Comparison of ENCODE assay signal across 25 cellular contexts in genomic region chr3:107062787-107063186, GRCh38.
DNase-seq lines count a peak whose midpoint lies in the region; ATAC-seq, FAIRE-seq and TF ChIP-seq lines count a peak whose summit lies in the region.
"Had no signal": no experiment of that assay in that cellular context is flagged by ENCODE, and none has a peak within 500 bp of the region (broad histone marks: within the 10 kb centered on the region; RNA-seq: fewer than 3 reads in every experiment).

No MANE protein-coding gene starts in this region.

- H3K23ac ChIP-seq in mesenchymal stem cell (ENCODE audit: low read length in 2 of 2), result no peak overlapping the region

- H2BK12ac ChIP-seq in mesenchymal stem cell (ENCODE audit: low read length in 2 of 2), result no peak overlapping the region

- H3K79me1 ChIP-seq in mesenchymal stem cell (replicated peaks; ENCODE audit: low read length, poor library complexity, severe bottlenecking), result no peaks in the 10 kb centered on the region

- peak overlapping the region; percentile 57 for H3K4me2 ChIP-seq in astrocyte (ENCODE audit: low read length)
- no peak overlapping the region for H3K4me2 ChIP-seq in mesenchymal stem cell (ENCODE audit: low read length, poor library complexity, severe bottlenecking)
- H3K4me2 ChIP-seq: BLaER1 had no signal

- H2AK5ac ChIP-seq in mesenchymal stem cell (ENCODE audit: low read length, severe bottlenecking), result peak overlapping the region; percentile 68

- H3K27ac Mint-ChIP-seq in MCF 10A (ENCODE audit: low read depth, unreplicated experiment) (peak overlapping the region; percentile 34), astrocyte (ENCODE audit: unreplicated experiment) (peak overlapping the region; percentile 97)
- H3K27ac Mint-ChIP-seq: activated B cell treated with CpG ODN at 0.5 μM for 24 hours; activated CD4-positive, alpha-beta memory T cell treated with anti-CD3 and anti-CD28 coated beads, Interleukin-2, amount 10 ng/mL, durations not matched to agents 7 days and 5 days; T-helper 2 cell treated with Interferon-gamma antibody and Interleukin-4, amounts not matched to agents 5 μg/mL and 100 μg/mL, for 36 hours had no signal

- FAIRE-seq in astrocyte (lab: Jason Lieb, UNC), result no peak
- FAIRE-seq: frontal cortex, HepG2 had no signal

- H3K18ac ChIP-seq in mesenchymal stem cell (ENCODE audit: low read depth in 1 of 2, low read length in 2 of 2), result no peak overlapping the region

- no peak overlapping the region for H4K8ac ChIP-seq in mesenchymal stem cell (ENCODE audit: low read length)

- POLR2A ChIA-PET in MCF 10A (lab: Yijun Ruan, JAX), result no interaction called here

- H3K36me3 Mint-ChIP-seq in MCF 10A (ENCODE audit: insufficient read depth, unreplicated experiment) (no peaks in the 10 kb centered on the region), astrocyte (ENCODE audit: low read depth, unreplicated experiment) (no peaks in the 10 kb centered on the region)

- H3K27me3 ChIP-seq in breast epithelium (no peaks in the 10 kb centered on the region), astrocyte (ENCODE audit: insufficient read depth, low read length) (no peaks in the 10 kb centered on the region), mesenchymal stem cell (ENCODE audit: control insufficient read depth in 1 of 2, insufficient read depth in 1 of 2, low read length in 2 of 2) (no peaks in the 10 kb centered on the region), right atrium auricular region (no peaks in the 10 kb centered on the region), SJCRH30 (no peaks in the 10 kb centered on the region)
- H3K27me3 ChIP-seq: BLaER1, SJSA1, upper lobe of right lung had no signal

- H3K4me3 Mint-ChIP-seq in MCF 10A (ENCODE audit: unreplicated experiment) (no peak overlapping the region), astrocyte (ENCODE audit: unreplicated experiment) (no peak overlapping the region)
- H3K4me3 Mint-ChIP-seq: activated B cell treated with CpG ODN at 0.5 μM for 24 hours; activated CD4-positive, alpha-beta memory T cell treated with anti-CD3 and anti-CD28 coated beads, Interleukin-2, amount 10 ng/mL, durations not matched to agents 7 days and 5 days; T-helper 2 cell treated with Interferon-gamma antibody and Interleukin-4, amounts not matched to agents 5 μg/mL and 100 μg/mL, for 36 hours had no signal

- no peak overlapping the region for H2BK5ac ChIP-seq in mesenchymal stem cell (ENCODE audit: low read depth, low read length, poor library complexity, severe bottlenecking)

- WGBS in mesenchymal stem cell, result 100% methylated on average over 1 of the region's 2 CpGs

- no peaks in the 10 kb centered on the region for H3K4me1 ChIP-seq in breast epithelium
- peaks cover 35% of the 10 kb centered on the region for H3K4me1 ChIP-seq in astrocyte (ENCODE audit: insufficient read depth, low read length)
- no peaks in the 10 kb centered on the region for H3K4me1 ChIP-seq in mesenchymal stem cell (ENCODE audit: control insufficient read depth, insufficient read depth, low read depth, low read length)
- H3K4me1 ChIP-seq in right atrium auricular region, result peaks cover 0 to 20% of the 10 kb centered on the region in 2 donors
- peaks cover 9% of the 10 kb centered on the region for H3K4me1 ChIP-seq in SJCRH30
- H3K4me1 ChIP-seq: Caco-2, upper lobe of right lung had no signal

- H4K20me1 ChIP-seq in astrocyte (ENCODE audit: insufficient read depth, low read length), result no peaks in the 10 kb centered on the region
- H4K20me1 ChIP-seq: BLaER1 had no signal

- no peak overlapping the region for H3K14ac ChIP-seq in mesenchymal stem cell (ENCODE audit: low read length in 2 of 2)

- ATAC-seq in HG02798 (IDR thresholded peaks at IDR 0.05; ENCODE audit: poor library complexity, unreplicated experiment), result no peak
- ATAC-seq: HepG2, upper lobe of right lung had no signal

- H3K4ac ChIP-seq in mesenchymal stem cell (ENCODE audit: low read depth in 1 of 2, low read length in 2 of 2), result no peak overlapping the region

- no peak overlapping the region for H2BK15ac ChIP-seq in mesenchymal stem cell (ENCODE audit: low read depth, poor library complexity, severe bottlenecking)

- no peak overlapping the region for H2BK120ac ChIP-seq in mesenchymal stem cell (ENCODE audit: low read depth, low read length)

- H3K4me3 ChIP-seq in breast epithelium, result no peak overlapping the region
- H3K4me3 ChIP-seq in astrocyte (ENCODE audit: insufficient read depth, low read depth, low read length), result no peak overlapping the region
- no peak overlapping the region for H3K4me3 ChIP-seq in mesenchymal stem cell (ENCODE audit: insufficient read depth in 1 of 2, low read depth in 1 of 2, low read length in 2 of 2)
- no peak overlapping the region for H3K4me3 ChIP-seq in right atrium auricular region
- H3K4me3 ChIP-seq in SJCRH30, result no peak overlapping the region
- H3K4me3 ChIP-seq: BLaER1, SJSA1, upper lobe of right lung had no signal

- DNase-seq in MCF 10A (ENCODE audit: unreplicated experiment), result no peak
- no peak for DNase-seq in breast epithelium (ENCODE audit: low spot score in 2 of 2)
- DNase-seq in astrocyte (ENCODE audit: low read depth), result no peak
- no peak for DNase-seq in mesenchymal stem cell
- no peak for DNase-seq in SW480 (ENCODE audit: low spot score)
- DNase-seq in right atrium auricular region (ENCODE audit: low spot score), result no peak
- DNase-seq in SJCRH30, result no peak
- DNase-seq: activated B cell treated with CpG ODN at 0.5 μM for 24 hours; activated CD4-positive, alpha-beta memory T cell treated with anti-CD3 and anti-CD28 coated beads, Interleukin-2, amount 10 ng/mL, durations not matched to agents 7 days and 5 days; activated naive CD4-positive, alpha-beta T cell; activated T-cell treated with anti-CD3 and anti-CD28 coated beads, Interleukin-2, amount 50 U/mL, for 1 hour; anterior cingulate cortex; Caco-2; cerebellar nuclear complex; MM.1S; NCI-H1436 treated with DMSO at 0.1 percent for 48 hours; NCI-H774; upper lobe of right lung had no signal

- H3K79me2 ChIP-seq in astrocyte (ENCODE audit: insufficient read depth, low read length), result no peaks in the 10 kb centered on the region

- no peak for TF ChIP-seq POLR2A in breast epithelium (IDR thresholded peaks at IDR 0.05)

- no TSS peak for BruUV-seq in MCF 10A (replicated peaks; lab: Mats Ljungman, UMichigan)

- intact Hi-C loops in MCF 10A (cut with micrococcal nuclease), result loop anchor here (10.0 kb wide), 2 partner anchors 238 to 1198 kb away; partner anchors contain the start of gene CBLB
- intact Hi-C loops in breast epithelium (cut with DNase I; ENCODE audit: low total_unique reads), result no loop called here

- no peaks in the 10 kb centered on the region for H3K9me3 ChIP-seq in breast epithelium
- H3K9me3 ChIP-seq in astrocyte (ENCODE audit: insufficient read depth, low read depth, low read length), result no peaks in the 10 kb centered on the region
- no peaks in the 10 kb centered on the region for H3K9me3 ChIP-seq in mesenchymal stem cell (ENCODE audit: control insufficient read depth, low read length)
- H3K9me3 ChIP-seq in right atrium auricular region, result no peaks in the 10 kb centered on the region
- H3K9me3 ChIP-seq in SJCRH30 (replicated peaks), result no peaks in the 10 kb centered on the region
- H3K9me3 ChIP-seq: BLaER1, Caco-2, upper lobe of right lung had no signal

- H3K4me1 Mint-ChIP-seq in MCF 10A (ENCODE audit: insufficient read depth, unreplicated experiment) (peaks cover 32% of the 10 kb centered on the region), astrocyte (ENCODE audit: low read depth, unreplicated experiment) (peaks cover 38% of the 10 kb centered on the region)

- TF ChIP-seq CTCF in MCF 10A (IDR thresholded peaks at IDR 0.05; ENCODE audit: unreplicated experiment), result no peak
- no peak for TF ChIP-seq CTCF in breast epithelium (IDR thresholded peaks at IDR 0.05)
- no peak for TF ChIP-seq CTCF in astrocyte (IDR thresholded peaks at IDR 0.05; ENCODE audit: insufficient read depth, low read depth, low read length)
- no peak for TF ChIP-seq CTCF in right atrium auricular region (IDR thresholded peaks at IDR 0.05)

- H4K91ac ChIP-seq in mesenchymal stem cell (ENCODE audit: low read length), result no peak overlapping the region

- H2AFZ ChIP-seq in astrocyte (ENCODE audit: low read depth, low read length) (no peak overlapping the region), mesenchymal stem cell (ENCODE audit: low read depth, low read length) (no peak overlapping the region)

- H3K9me3 Mint-ChIP-seq in MCF 10A (ENCODE audit: unreplicated experiment) (no peaks in the 10 kb centered on the region), astrocyte (ENCODE audit: unreplicated experiment) (peaks cover 3% of the 10 kb centered on the region)
- H3K9me3 Mint-ChIP-seq: activated B cell treated with CpG ODN at 0.5 μM for 24 hours; activated CD4-positive, alpha-beta memory T cell treated with anti-CD3 and anti-CD28 coated beads, Interleukin-2, amount 10 ng/mL, durations not matched to agents 7 days and 5 days had no signal

- H3K27ac ChIP-seq in breast epithelium (no peak overlapping the region), astrocyte (ENCODE audit: low read depth, low read length) (peak overlapping the region; percentile 68), mesenchymal stem cell (ENCODE audit: low read length, poor library complexity, severe bottlenecking) (peak overlapping the region; percentile 19), right atrium auricular region (no peak overlapping the region), SJCRH30 (no peak overlapping the region)
- H3K27ac ChIP-seq: 22Rv1, BLaER1, SJSA1, upper lobe of right lung had no signal

- H3K36me3 ChIP-seq in breast epithelium (no peaks in the 10 kb centered on the region), astrocyte (ENCODE audit: insufficient read depth, low read length) (no peaks in the 10 kb centered on the region), mesenchymal stem cell (ENCODE audit: control insufficient read depth in 1 of 2, insufficient read depth in 2 of 2, low read depth in 1 of 2, low read length in 2 of 2) (no peaks in the 10 kb centered on the region), right atrium auricular region (no peaks in the 10 kb centered on the region), SJCRH30 (no peaks in the 10 kb centered on the region)
- H3K36me3 ChIP-seq: BLaER1, SJSA1, upper lobe of right lung had no signal

- H3K9ac ChIP-seq in astrocyte (ENCODE audit: low read length) (peak overlapping the region; percentile 37), mesenchymal stem cell (ENCODE audit: low read length) (peak overlapping the region; percentile 55)
- H3K9ac ChIP-seq: BLaER1 had no signal

- CTCF ChIA-PET in MCF 10A (lab: Yijun Ruan, JAX), result interaction anchor here (0.6 to 2.3 kb wide), 7 partner anchors 14 to 1371 kb away, joined by 3 to 13 read pairs (median 3); no protein-coding TSS in a partner anchor

- H3K27me3 Mint-ChIP-seq in MCF 10A (ENCODE audit: insufficient read depth, unreplicated experiment) (no peaks in the 10 kb centered on the region), astrocyte (ENCODE audit: low read depth, unreplicated experiment) (no peaks in the 10 kb centered on the region)

Comparison
In these comparisons a context has a peak if more than half of its experiments do, and no peak if none do; other contexts are left out.
1. H3K27ac ChIP-seq: peak in astrocyte (single experiment) and mesenchymal stem cell (single experiment); none in breast epithelium (0 of 2), right atrium auricular region (0 of 2) and SJCRH30 (single experiment).